ENCODE assay signal across 9 cellular contexts in the genomic region with DNA sequence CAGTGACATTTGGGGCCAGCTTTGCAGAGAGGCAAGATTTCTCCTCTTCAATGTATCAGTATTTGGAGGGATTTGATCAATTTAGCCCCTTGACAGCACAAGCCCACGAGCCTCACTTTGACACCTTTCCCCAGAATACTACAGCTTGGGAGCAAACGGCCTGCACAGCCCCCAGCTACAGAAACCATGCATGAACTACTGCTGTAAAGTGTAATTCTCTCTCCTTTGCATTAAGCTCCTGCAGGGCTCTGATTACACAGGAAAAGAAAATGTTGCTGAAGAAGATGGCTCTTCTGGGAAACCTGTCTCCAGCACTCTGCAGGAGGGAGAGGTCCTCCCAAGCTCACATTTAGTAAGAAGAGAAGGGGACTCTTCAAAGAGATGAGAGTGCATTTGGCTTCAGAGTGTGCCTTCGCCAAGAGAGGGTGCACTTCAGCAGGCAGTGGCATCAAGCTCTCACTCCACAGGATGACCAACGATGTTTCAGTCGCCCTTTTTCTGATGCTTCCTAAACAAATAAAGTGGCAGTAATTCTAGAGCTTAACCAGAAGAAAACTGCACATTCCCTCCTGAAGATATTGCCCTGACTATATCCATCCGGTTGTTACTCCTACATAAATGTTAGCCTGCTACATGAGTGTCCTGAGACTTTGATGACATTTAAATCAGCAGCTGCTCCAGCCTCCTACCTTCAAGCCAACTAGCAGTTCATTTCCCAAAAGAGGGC.
DNase-seq lines count a peak whose midpoint lies in the region; ATAC-seq and TF ChIP-seq lines count a peak whose summit lies in the region.
"Had no signal": no experiment of that assay in that cellular context is flagged by ENCODE, and none has a peak within 500 bp of the region (broad histone marks: within the 10 kb centered on the region; RNA-seq: fewer than 3 reads in every experiment).

No MANE protein-coding gene starts in this region.

- intact Hi-C loops in CD14-positive monocyte (cut with micrococcal nuclease), result loop anchor here (5.0 to 10.0 kb wide), 3 partner anchors 73 to 338 kb away; no protein-coding TSS in a partner anchor
- intact Hi-C loops in CD8-positive, alpha-beta T cell (cut with DNase I, micrococcal nuclease), result loop anchor here in 1 of 2 experiments (5.0 kb wide), 1 partner anchor 338 kb away; no protein-coding TSS in a partner anchor

- no peaks in the 10 kb centered on the region for H3K36me3 ChIP-seq in cardiac muscle cell
- no peaks in the 10 kb centered on the region for H3K36me3 ChIP-seq in CD8-positive, alpha-beta T cell (ENCODE audit: insufficient read depth, low read length)

- CTCF ChIA-PET in CD8-positive, alpha-beta T cell (lab: Charles Lee), result interaction anchor here (1.2 to 2.3 kb wide), 6 partner anchors 8 to 163 kb away, joined by 3 to 9 read pairs (median 6); no protein-coding TSS in a partner anchor

- no peak overlapping the region for H3K4me3 Mint-ChIP-seq in CD14-positive monocyte
- no peak overlapping the region for H3K4me3 Mint-ChIP-seq in stimulated activated memory B cell treated with anti-CD40 and anti-IgM and Interleukin-4, amounts not matched to agents 10 μg/mL and 1 μg/mL and 100 μg/mL, for 72 hours
- H3K4me3 Mint-ChIP-seq in CD8-positive, alpha-beta T cell, result no peak overlapping the region

- no peaks in the 10 kb centered on the region for H3K27me3 ChIP-seq in cardiac muscle cell
- no peaks in the 10 kb centered on the region for H3K27me3 ChIP-seq in CD8-positive, alpha-beta T cell (ENCODE audit: insufficient read depth, low read length)

- H3K9me3 Mint-ChIP-seq in CD14-positive monocyte, result peaks cover under 1 to 11% (median 5%) of the 10 kb centered on the region in 7 donors
- H3K9me3 Mint-ChIP-seq in stimulated activated memory B cell treated with anti-CD40 and anti-IgM and Interleukin-4, amounts not matched to agents 10 μg/mL and 1 μg/mL and 100 μg/mL, for 72 hours, result peaks cover 6% of the 10 kb centered on the region
- H3K9me3 Mint-ChIP-seq in CD8-positive, alpha-beta T cell, result peaks cover 9% of the 10 kb centered on the region

- H3K4me1 Mint-ChIP-seq in CD14-positive monocyte, result peaks cover 32% of the 10 kb centered on the region
- H3K4me1 Mint-ChIP-seq in stimulated activated memory B cell treated with anti-CD40 and anti-IgM and Interleukin-4, amounts not matched to agents 10 μg/mL and 1 μg/mL and 100 μg/mL, for 72 hours, result peaks cover 33% of the 10 kb centered on the region
- no peaks in the 10 kb centered on the region for H3K4me1 Mint-ChIP-seq in CD8-positive, alpha-beta T cell (ENCODE audit: low read depth)

- DNase-seq in CD14-positive monocyte (ENCODE audit: low spot score) (no peak), HCEC 1CT (peak; percentile 68), cardiac muscle cell (ENCODE audit: low read depth in 1 of 2, low spot score in 1 of 2) (peak; percentile 63 to 71)
- no peak for DNase-seq in CD8-positive, alpha-beta T cell
- DNase-seq in stimulated activated CD4-positive, alpha-beta T cell treated with anti-CD3 and anti-CD28 coated beads, Interleukin-2, amount 100 ng/mL, for 48 hours, result no peak

- H3K27ac Mint-ChIP-seq in CD14-positive monocyte, result peak overlapping the region in 1 of 7 donors; percentile 57
- H3K27ac Mint-ChIP-seq in stimulated activated memory B cell treated with anti-CD40 and anti-IgM and Interleukin-4, amounts not matched to agents 10 μg/mL and 1 μg/mL and 100 μg/mL, for 72 hours, result peak overlapping the region; percentile 60
- H3K27ac Mint-ChIP-seq in CD8-positive, alpha-beta T cell, result no peak overlapping the region

- POLR2A ChIA-PET in CD8-positive, alpha-beta T cell (lab: Charles Lee), result no interaction called here

- no peak overlapping the region for H3K27ac ChIP-seq in cardiac muscle cell
- no peak overlapping the region for H3K27ac ChIP-seq in CD8-positive, alpha-beta T cell (ENCODE audit: low read depth, low read length)
- H3K27ac ChIP-seq: KMS-11 had no signal

- H3K36me3 Mint-ChIP-seq in CD14-positive monocyte, result peaks cover 0 to 6% of the 10 kb centered on the region in 2 donors
- peaks cover 9% of the 10 kb centered on the region for H3K36me3 Mint-ChIP-seq in stimulated activated memory B cell treated with anti-CD40 and anti-IgM and Interleukin-4, amounts not matched to agents 10 μg/mL and 1 μg/mL and 100 μg/mL, for 72 hours
- H3K36me3 Mint-ChIP-seq in CD8-positive, alpha-beta T cell, result no peaks in the 10 kb centered on the region

- H3K27me3 Mint-ChIP-seq in CD14-positive monocyte (ENCODE audit: low read depth in 3 of 3), result no peaks in the 10 kb centered on the region
- H3K27me3 Mint-ChIP-seq in stimulated activated memory B cell treated with anti-CD40 and anti-IgM and Interleukin-4, amounts not matched to agents 10 μg/mL and 1 μg/mL and 100 μg/mL, for 72 hours, result no peaks in the 10 kb centered on the region
- H3K27me3 Mint-ChIP-seq in CD8-positive, alpha-beta T cell (ENCODE audit: low read depth), result no peaks in the 10 kb centered on the region

- peaks cover 7% of the 10 kb centered on the region for H3K4me1 ChIP-seq in cardiac muscle cell (ENCODE audit: low read depth)
- no peaks in the 10 kb centered on the region for H3K4me1 ChIP-seq in CD8-positive, alpha-beta T cell (ENCODE audit: insufficient read depth, low read length)

- H3K4me3 ChIP-seq in WI38 (ENCODE audit: low read depth, low read length) (no peak overlapping the region), cardiac muscle cell (no peak overlapping the region)
- no peak overlapping the region for H3K4me3 ChIP-seq in CD8-positive, alpha-beta T cell (ENCODE audit: low read depth, low read length)

- TF ChIP-seq CTCF in CD14-positive monocyte (IDR thresholded peaks at IDR 0.05) (peak; percentile 19), WI38 (IDR thresholded peaks at IDR 0.05; ENCODE audit: low read depth, low read length) (peak; percentile 47), cardiac muscle cell (IDR thresholded peaks at IDR 0.05; ENCODE audit: low read depth, low read length) (peak; percentile 50)
- no peak for TF ChIP-seq CTCF in CD8-positive, alpha-beta T cell (IDR thresholded peaks at IDR 0.05)

- peak; percentile 71 for ATAC-seq in stimulated activated memory B cell treated with anti-CD40 and anti-IgM and Interleukin-4, amounts not matched to agents 10 μg/mL and 1 μg/mL and 100 μg/mL, for 72 hours
- no peak for ATAC-seq in HG02884 (IDR thresholded peaks at IDR 0.05; ENCODE audit: unreplicated experiment)
- no peak for ATAC-seq in CD8-positive, alpha-beta T cell

- no peaks in the 10 kb centered on the region for H3K9me3 ChIP-seq in cardiac muscle cell (ENCODE audit: low read depth)
- no peaks in the 10 kb centered on the region for H3K9me3 ChIP-seq in CD8-positive, alpha-beta T cell (ENCODE audit: low read length)

Comparison
In these comparisons a context has a peak if more than half of its experiments do, and no peak if none do; other contexts are left out.
1. DNase-seq: peak in HCEC 1CT (single experiment) and cardiac muscle cell (2 of 2); none in CD14-positive monocyte (single experiment), CD8-positive, alpha-beta T cell (0 of 7) and stimulated activated CD4-positive, alpha-beta T cell treated with anti-CD3 and anti-CD28 coated beads, Interleukin-2, amount 100 ng/mL, for 48 hours (0 of 2).